ENCODE assay signal across 12 cellular contexts in the genomic region with DNA sequence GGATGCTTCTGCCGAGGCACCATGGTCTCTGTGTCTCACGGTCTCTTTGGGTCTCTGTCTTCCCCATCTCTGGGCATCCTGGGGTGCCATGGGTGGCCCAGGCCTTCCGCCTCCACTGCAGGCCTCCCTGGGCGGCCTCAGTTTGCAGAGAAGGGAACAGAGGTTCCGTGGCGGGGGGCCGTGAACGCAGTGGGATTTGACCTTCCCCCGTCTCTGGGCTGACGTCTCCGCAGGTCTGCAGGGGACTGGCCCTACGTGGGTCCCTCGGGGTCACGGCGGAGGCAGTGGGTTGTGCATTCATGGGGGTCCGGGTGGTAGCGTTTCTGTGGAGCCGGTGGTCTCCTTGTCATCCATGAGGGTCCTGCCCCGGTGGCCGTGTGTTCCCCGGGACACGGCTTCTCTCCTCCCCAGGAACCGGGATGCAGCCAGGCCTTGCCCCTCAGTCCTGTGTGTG. TPM values are rescaled to one million over a fixed set of nuclear protein-coding genes. Genes with fewer than 3 reads are reported as not detected.
DNase-seq lines count a peak whose midpoint lies in the region; TF ChIP-seq lines count a peak whose summit lies in the region.
"Had no signal": no experiment of that assay in that cellular context is flagged by ENCODE, and none has a peak within 500 bp of the region (broad histone marks: within the 10 kb centered on the region; RNA-seq: fewer than 3 reads in every experiment).

No MANE protein-coding gene starts in this region.

- H3K27me3 ChIP-seq in colonic mucosa (peaks cover 14% of the 10 kb centered on the region), neuronal stem cell (ENCODE audit: control insufficient read depth in 3 of 3, insufficient read depth in 3 of 3, low read depth in 1 of 3, low read length in 3 of 3) (peaks cover 0 to 8% (median 2%) of the 10 kb centered on the region in 3 experiments)

- H3K27ac ChIP-seq in colonic mucosa (peak overlapping the region; percentile 73), neuronal stem cell (replicated peaks; ENCODE audit: low read length) (no peak overlapping the region)

- DNase-seq in GM20000 (ENCODE audit: low spot score) (peak; percentile 41), colonic mucosa (no peak), neuronal stem cell (ENCODE audit: low spot score) (no peak), NOMO-1 (lab: John Stamatoyannopoulos, UW; ENCODE audit: unreplicated experiment in 2 of 2) (no peak), dedifferentiated amniotic fluid mesenchymal stem cell (ENCODE audit: extremely low spot score) (no peak), SKM-1 (lab: John Stamatoyannopoulos, UW; ENCODE audit: unreplicated experiment) (no peak)
- DNase-seq: ACHN; C1 segment of cervical spinal cord; CD4-positive, alpha-beta T cell; DMS 273 treated with DMSO at 0.1 percent for 48 hours; H9 had no signal

- H3K36me3 ChIP-seq in colonic mucosa: no peaks in the 10 kb centered on the region
- no peaks in the 10 kb centered on the region for H3K36me3 ChIP-seq in neuronal stem cell (replicated peaks in 1 of 2; ENCODE audit: control insufficient read depth in 2 of 2, insufficient read depth in 2 of 2, low read length in 2 of 2)

- H3K14ac ChIP-seq in neuronal stem cell (ENCODE audit: low read length): no peak overlapping the region

- TF ChIP-seq CTCF in GM20000 (IDR thresholded peaks at IDR 0.05; ENCODE audit: extremely low read depth, missing control alignments) (no peak), colonic mucosa (IDR thresholded peaks at IDR 0.05) (no peak)

- peak overlapping the region; percentile 83 for H3K18ac ChIP-seq in neuronal stem cell (ENCODE audit: low read length)

- peak overlapping the region; percentile 2 for H2BK15ac ChIP-seq in neuronal stem cell (ENCODE audit: low read length)

- no peak overlapping the region for H3K9ac ChIP-seq in colonic mucosa (ENCODE audit: low read depth in 2 of 2, low read length in 2 of 2)
- peak overlapping the region; percentile 9 for H3K9ac ChIP-seq in neuronal stem cell (ENCODE audit: low read depth, low read length, poor library complexity)

- peak overlapping the region; percentile 43 for H3K23ac ChIP-seq in neuronal stem cell (ENCODE audit: low read depth, low read length, poor library complexity)

- H2AK5ac ChIP-seq in neuronal stem cell (ENCODE audit: low read depth, low read length): peak overlapping the region; percentile 86

- no peak overlapping the region for H2BK12ac ChIP-seq in neuronal stem cell (ENCODE audit: low read length)

- WGBS in neuronal stem cell (ENCODE audit: extremely low coverage in 2 of 2, insufficient read length in 2 of 2, insufficient replicate concordance in 1 of 2), 2 donors: no CpG with 5 or more reads among the region's 23 CpGs

- no peak overlapping the region for H3K4me2 ChIP-seq in neuronal stem cell (ENCODE audit: insufficient read depth, low read length, poor library complexity, severe bottlenecking)
- H3K4me2 ChIP-seq: GM23338 had no signal

- intact Hi-C loops in colonic mucosa (cut with DNase I): no loop called here

- no peak overlapping the region for H2AFZ ChIP-seq in neuronal stem cell (ENCODE audit: low read length)
- H2AFZ ChIP-seq: GM23338 had no signal

- H3K4me3 ChIP-seq in colonic mucosa (peak overlapping the region; percentile 12), neuronal stem cell (ENCODE audit: low read length in 2 of 2) (no peak overlapping the region)
- H3K4me3 ChIP-seq: GM23338 had no signal

- H3K9me3 ChIP-seq in colonic mucosa (no peaks in the 10 kb centered on the region), neuronal stem cell (replicated peaks in 1 of 2; ENCODE audit: control insufficient read depth in 2 of 2, insufficient read depth in 1 of 2, low read depth in 1 of 2, low read length in 2 of 2) (no peaks in the 10 kb centered on the region)

- no peak overlapping the region for H2BK120ac ChIP-seq in neuronal stem cell (ENCODE audit: low read depth, low read length)

- H4K8ac ChIP-seq in neuronal stem cell (ENCODE audit: low read depth, low read length): no peak overlapping the region

- H4K91ac ChIP-seq in neuronal stem cell (ENCODE audit: low read depth, low read length, poor library complexity): peak overlapping the region; percentile 34

- H3K4ac ChIP-seq in neuronal stem cell (ENCODE audit: low read length): no peak overlapping the region

- peak overlapping the region; percentile 53 for H2BK5ac ChIP-seq in neuronal stem cell (ENCODE audit: low read length)

- peaks cover 36% of the 10 kb centered on the region for H3K79me1 ChIP-seq in neuronal stem cell (ENCODE audit: low read depth, low read length)

- H3K4me1 ChIP-seq in colonic mucosa (peaks cover 6% of the 10 kb centered on the region), neuronal stem cell (ENCODE audit: control insufficient read depth in 2 of 2, insufficient read depth in 1 of 2, low read depth in 1 of 2, low read length in 2 of 2) (peaks cover 12 to 16% of the 10 kb centered on the region in 2 donors)

RNA-seq across cellular contexts. Expression of a gene that starts 4.6 kb away (rescaled TPM):
- total RNA-seq in colonic mucosa: 10 to 100 TPM; 72.8 to 86.1 TPM
- polyA plus RNA-seq in neuronal stem cell (2013, experiment 1 of 2): 41.4 TPM
- polyA plus RNA-seq in neuronal stem cell (2013, experiment 2 of 2): 40.6 TPM
- total RNA-seq: CD4-positive, alpha-beta T cell had no signal

RNA-seq across cellular contexts. Expression of a gene that starts 14.9 kb away (rescaled TPM):
- 100 to 1,000 TPM in 1 of 2 donors, 10 to 100 TPM in 1; 41.8 to 114 TPM for total RNA-seq in colonic mucosa
- 23.8 TPM for polyA plus RNA-seq in neuronal stem cell (2013, experiment 1 of 2)
- 24.1 TPM for polyA plus RNA-seq in neuronal stem cell (2013, experiment 2 of 2)

RNA-seq across cellular contexts. Expression of a gene that starts 21.1 kb away (rescaled TPM):
- total RNA-seq in colonic mucosa: 100 to 1,000 TPM; 163 to 179 TPM
- 218 TPM for polyA plus RNA-seq in neuronal stem cell (2013, experiment 1 of 2)
- polyA plus RNA-seq in neuronal stem cell (2013, experiment 2 of 2): 217 TPM

RNA-seq across cellular contexts. Expression of a gene that starts 41.9 kb away (rescaled TPM):
- total RNA-seq in colonic mucosa: 100 to 1,000 TPM; 172 to 177 TPM
- 98.3 TPM for polyA plus RNA-seq in neuronal stem cell (2013, experiment 1 of 2)
- 99.9 TPM for polyA plus RNA-seq in neuronal stem cell (2013, experiment 2 of 2)

RNA-seq across cellular contexts. Expression of a gene that starts 48.7 kb away (rescaled TPM):
- 100 to 1,000 TPM; 359 to 627 TPM for total RNA-seq in colonic mucosa
- polyA plus RNA-seq in neuronal stem cell (2013, experiment 1 of 2): 106 TPM
- 101 TPM for polyA plus RNA-seq in neuronal stem cell (2013, experiment 2 of 2)
